Comparison of ENCODE assay signal across 14 cellular contexts in the genomic region with DNA sequence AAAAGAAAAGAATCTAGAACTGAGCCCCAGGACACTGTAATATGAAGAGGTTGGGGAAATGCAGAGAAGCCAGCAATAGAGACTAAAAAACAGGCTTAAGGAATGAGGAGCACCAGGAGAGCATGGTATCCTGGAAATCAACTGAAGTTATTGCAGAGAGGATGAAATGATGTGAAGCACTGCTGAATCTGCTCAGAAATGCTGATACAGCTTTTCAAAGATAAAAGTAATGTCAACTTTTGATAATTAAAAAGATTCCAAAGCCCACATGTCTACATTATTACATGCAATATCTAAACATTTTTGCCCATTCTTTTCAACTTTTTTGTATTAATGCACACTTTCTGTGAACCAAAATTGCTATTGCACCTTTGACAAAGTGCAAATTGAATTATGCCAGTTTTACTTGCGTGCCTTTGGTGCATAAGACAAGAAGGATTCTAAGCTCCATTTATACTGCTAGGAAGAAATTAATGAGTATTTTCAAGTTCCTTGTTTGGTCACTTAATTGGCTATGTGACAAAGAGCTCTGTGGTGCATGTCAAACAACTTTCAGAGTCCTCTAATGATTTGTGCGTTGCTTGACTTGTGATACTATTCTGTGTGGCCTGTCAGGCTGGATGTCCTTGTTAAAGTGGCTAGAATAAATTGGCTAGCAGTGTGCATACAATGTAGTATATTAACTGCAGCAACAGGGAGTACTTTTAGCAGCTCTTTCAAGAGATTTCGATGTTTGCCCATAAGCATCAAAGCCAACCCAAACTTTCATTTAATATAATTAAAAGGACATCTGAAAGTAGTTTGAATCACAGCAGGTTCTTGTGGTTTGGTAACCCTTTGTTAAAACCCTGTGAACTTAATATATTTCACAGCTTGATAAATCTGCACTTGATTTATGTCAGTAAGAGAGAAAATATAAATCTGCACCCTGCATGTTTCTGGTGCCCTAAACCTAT.
"Had no signal": no experiment of that assay in that cellular context is flagged by ENCODE, and none has a peak within 500 bp of the region (broad histone marks: within the 10 kb centered on the region; RNA-seq: fewer than 3 reads in every experiment).

No MANE protein-coding gene starts in this region.

- H3K4me3 ChIP-seq: cardiac muscle cell, esophagus muscularis mucosa, lower lobe of right lung, sigmoid colon had no signal

- DNase-seq: activated CD4-positive, alpha-beta T cell treated with anti-CD3 and anti-CD28 coated beads, Interleukin-2, amount 50 U/mL, for 4 hours; activated gamma-delta T cell; activated naive CD8-positive, alpha-beta T cell treated with anti-CD3 and anti-CD28 coated beads, Interleukin-2, amount 10 ng/mL, durations not matched to agents 7 days and 5 days; activated T-cell treated with anti-CD3 and anti-CD28 coated beads, Interleukin-2, amount 50 U/mL, for 4 hours; anterior cingulate cortex; lower lobe of right lung; posterior cingulate gyrus; sigmoid colon; stimulated activated naive CD4-positive, alpha-beta T cell treated with Interleukin-2 at 50 U/mL for 16 hours; T-helper 17 cell; trophoblast cell had no signal

- H3K27me3 ChIP-seq: esophagus muscularis mucosa, sigmoid colon had no signal

- ATAC-seq: activated CD4-positive, CD25-positive, alpha-beta regulatory T cell treated with anti-CD3 and anti-CD28 coated beads, Interleukin-2, amount 50 U/mL, for 24 hours; activated T-cell treated with anti-CD3 and anti-CD28 coated beads, Interleukin-2, amount 50 U/mL, for 4 hours; lower lobe of right lung; T-helper 17 cell had no signal

- H3K36me3 ChIP-seq: cardiac muscle cell, esophagus muscularis mucosa, lower lobe of right lung, sigmoid colon had no signal

- H3K9me3 ChIP-seq: esophagus muscularis mucosa, lower lobe of right lung, sigmoid colon had no signal

- H3K27ac ChIP-seq: cardiac muscle cell, esophagus muscularis mucosa, lower lobe of right lung, sigmoid colon had no signal

- H3K4me1 ChIP-seq: sigmoid colon had no signal
